ENCODE assay signal across 22 cellular contexts in genomic region chr9:98038958-98039357, GRCh38. TPM values are rescaled to one million over a fixed set of nuclear protein-coding genes. Genes with fewer than 3 reads are reported as not detected.
DNase-seq lines count a peak whose midpoint lies in the region; ATAC-seq, FAIRE-seq and TF ChIP-seq lines count a peak whose summit lies in the region.
"Had no signal": no experiment of that assay in that cellular context is flagged by ENCODE, and none has a peak within 500 bp of the region (broad histone marks: within the 10 kb centered on the region; RNA-seq: fewer than 3 reads in every experiment).

No MANE protein-coding gene starts in this region.

- H3K27ac ChIP-seq in HepG2 (ENCODE audit: extremely low read length, insufficient read depth, low read length) (no peak overlapping the region), right lobe of liver (no peak overlapping the region), GM23338 (ENCODE audit: low read depth) (no peak overlapping the region), Karpas-422 (ENCODE audit: low read length) (peak overlapping the region; percentile 93)
- H3K27ac ChIP-seq: cardiac muscle cell, pancreas, Peyer's patch had no signal

- no peak for FAIRE-seq in HepG2 (lab: Jason Lieb, UNC)
- FAIRE-seq: A204.1, pancreas had no signal

- no peaks in the 10 kb centered on the region for H3K36me3 Mint-ChIP-seq in GM23338 (ENCODE audit: low read depth)
- no peaks in the 10 kb centered on the region for H3K36me3 Mint-ChIP-seq in stimulated activated memory B cell treated with anti-CD40 and anti-IgM and Interleukin-4, amounts not matched to agents 10 μg/mL and 1 μg/mL and 100 μg/mL, for 72 hours
- H3K36me3 Mint-ChIP-seq: activated naive CD4-positive, alpha-beta T cell treated with anti-CD3 and anti-CD28 coated beads, Interleukin-2, amount 50 U/mL, for 72 hours; CD4-positive, alpha-beta memory T cell had no signal

- POLR2A ChIA-PET in HepG2 (lab: Yijun Ruan, JAX) = interaction anchor here (2.2 kb wide), 1 partner anchor 17 kb away, joined by 10 read pairs; the partner anchor contains the start of gene NANS

- no peaks in the 10 kb centered on the region for H3K79me2 ChIP-seq in HepG2 (ENCODE audit: insufficient read depth, low read length)
- no peaks in the 10 kb centered on the region for H3K79me2 ChIP-seq in GM23338 (replicated peaks; ENCODE audit: insufficient read depth)
- H3K79me2 ChIP-seq in Karpas-422 (ENCODE audit: low read length) = no peaks in the 10 kb centered on the region

- H3F3A ChIP-seq in GM23338 (replicated peaks; ENCODE audit: low read depth) = no peaks in the 10 kb centered on the region

- H3K4me3 ChIP-seq in HepG2 (replicated peaks in 1 of 3; ENCODE audit: insufficient read depth in 1 of 3, low read depth in 2 of 3, low read length in 3 of 3) (no peak overlapping the region), right lobe of liver (no peak overlapping the region), GM23338 (no peak overlapping the region), Karpas-422 (ENCODE audit: low read length) (peak overlapping the region; percentile 52)
- H3K4me3 ChIP-seq: cardiac muscle cell, mucosa of descending colon, pancreas, Peyer's patch had no signal

- peak overlapping the region; percentile 51 for H3K4me2 ChIP-seq in HepG2 (ENCODE audit: low read depth, low read length)
- no peak overlapping the region for H3K4me2 ChIP-seq in GM23338
- H3K4me2 ChIP-seq in Karpas-422 (ENCODE audit: low read depth, low read length, poor library complexity, severe bottlenecking) = peak overlapping the region; percentile 70

- no peak overlapping the region for H3K27ac Mint-ChIP-seq in GM23338
- H3K27ac Mint-ChIP-seq in stimulated activated memory B cell treated with anti-CD40 and anti-IgM and Interleukin-4, amounts not matched to agents 10 μg/mL and 1 μg/mL and 100 μg/mL, for 72 hours = no peak overlapping the region
- H3K27ac Mint-ChIP-seq: activated naive CD4-positive, alpha-beta T cell treated with anti-CD3 and anti-CD28 coated beads, Interleukin-2, amount 50 U/mL, for 72 hours had no signal

- CTCF ChIA-PET in HepG2 (lab: Yijun Ruan, JAX; ENCODE audit: low intra/inter-chr PET ratio, low total read pairs) = no interaction called here

- H3K27me3 ChIP-seq in HepG2 (ENCODE audit: control insufficient read depth in 1 of 2, insufficient read depth in 2 of 2, low read length in 2 of 2) (peaks cover 0 to 19% of the 10 kb centered on the region in 2 experiments; a peak in 3 of 5 replicates), right lobe of liver (no peaks in the 10 kb centered on the region), GM23338 (ENCODE audit: insufficient read depth) (no peaks in the 10 kb centered on the region), Karpas-422 (ENCODE audit: low read length) (no peaks in the 10 kb centered on the region)
- H3K27me3 ChIP-seq: cardiac muscle cell, pancreas, Peyer's patch had no signal

- TF ChIP-seq POLR2A in HepG2 (IDR thresholded peaks at IDR 0.05; ENCODE audit: insufficient read depth in 1 of 2, low read depth in 2 of 2, low read length in 2 of 2) = no peak
- no peak for TF ChIP-seq POLR2A in right lobe of liver (IDR thresholded peaks at IDR 0.05)

- peaks cover 13% of the 10 kb centered on the region for H3K27me3 Mint-ChIP-seq in GM23338 (ENCODE audit: insufficient read depth, low read depth, poor library complexity)
- H3K27me3 Mint-ChIP-seq in stimulated activated memory B cell treated with anti-CD40 and anti-IgM and Interleukin-4, amounts not matched to agents 10 μg/mL and 1 μg/mL and 100 μg/mL, for 72 hours = no peaks in the 10 kb centered on the region

- intact Hi-C loops in HepG2 (cut with micrococcal nuclease; ENCODE audit: unreplicated experiment) (no loop called here), right lobe of liver (cut with DNase I) (loop anchor here in 1 of 2 donors (10.0 kb wide), 1 partner anchor 114 kb away; the partner anchor contains the start of gene TRMO)

- H3K4me1 ChIP-seq in HepG2 (ENCODE audit: insufficient read depth, low read length) (peaks cover 30% of the 10 kb centered on the region), right lobe of liver (no peaks in the 10 kb centered on the region), GM23338 (ENCODE audit: insufficient read depth) (no peaks in the 10 kb centered on the region), Karpas-422 (ENCODE audit: low read length) (peaks cover 88% of the 10 kb centered on the region)
- H3K4me1 ChIP-seq: pancreas, Peyer's patch had no signal

- ATAC-seq in HepG2 (peak; percentile 28), right lobe of liver (no peak), GM23338 (no peak)
- ATAC-seq in stimulated activated memory B cell treated with anti-CD40 and anti-IgM and Interleukin-4, amounts not matched to agents 10 μg/mL and 1 μg/mL and 100 μg/mL, for 72 hours = peak; percentile 41
- no peak for ATAC-seq in stimulated activated naive CD8-positive, alpha-beta T cell treated with anti-CD3 and anti-CD28 coated beads, Interleukin-15, Interleukin-2, amounts not matched to agents 100 U/mL and 50 U/mL, for 24 hours
- ATAC-seq: activated naive CD4-positive, alpha-beta T cell treated with anti-CD3 and anti-CD28 coated beads, Interleukin-2, amount 50 U/mL, for 72 hours; pancreas had no signal

- H3K9me2 ChIP-seq in GM23338 (ENCODE audit: insufficient read depth) (no peaks in the 10 kb centered on the region), Karpas-422 (replicated peaks; ENCODE audit: insufficient read depth, low read length) (no peaks in the 10 kb centered on the region)

- H2AFZ ChIP-seq in HepG2 (ENCODE audit: low read length) (no peak overlapping the region), GM23338 (0 out of 2 replicates have a peak overlapping the region, but pooled peaks have one; percentile 32), Karpas-422 (ENCODE audit: low read length) (no peak overlapping the region)

- TF ChIP-seq CTCF in HepG2 (CRISPR knock-in tag; IDR thresholded peaks at IDR 0.05) (no peak), right lobe of liver (IDR thresholded peaks at IDR 0.05) (no peak), GM23338 (conservative IDR thresholded peaks at IDR 0.05; ENCODE audit: low read depth in 2 of 2) (no peak)

- no peak for DNase-seq in HepG2 (ENCODE audit: low spot score)
- DNase-seq in right lobe of liver = no peak
- no peak for DNase-seq in GM23338 (ENCODE audit: low spot score)
- peak; percentile 92 for DNase-seq in Karpas-422
- no peak for DNase-seq in occipital lobe (lab: John Stamatoyannopoulos, UW)
- no peak for DNase-seq in stimulated activated naive CD8-positive, alpha-beta T cell treated with anti-CD3 and anti-CD28 coated beads, Interleukin-15, Interleukin-2, amounts not matched to agents 100 U/mL and 50 U/mL, for 24 hours
- no peak for DNase-seq in KBM-7
- DNase-seq: activated CD8-positive, alpha-beta memory T cell treated with anti-CD3 and anti-CD28 coated beads, Interleukin-2, amount 50 U/mL, for 48 hours; CD4-positive, alpha-beta memory T cell; EL; foreskin melanocyte; mucosa of descending colon; NCI-H1436; NCI-H510A treated with DMSO at 0.1 percent for 48 hours; pancreas; stimulated activated CD4-positive, alpha-beta T cell treated with anti-CD3 and anti-CD28 coated beads, Interleukin-12 subunit alpha, Interleukin-12 subunit beta, amount 100 ng/mL, for 4 hours; T-helper 1 cell had no signal

- no TSS peak for BruUV-seq in HepG2 (replicated peaks; lab: Mats Ljungman, UMichigan)

- WGBS in HepG2 (ENCODE audit: low lambda C conversion rate) = 28% methylated on average over 8 of the region's 8 CpGs
- 68% methylated on average over 3 of the region's 8 CpGs for WGBS in right lobe of liver (ENCODE audit: insufficient coverage, low coverage, low lambda C conversion rate, missing lambda C conversion rate)

- in situ Hi-C loops in HepG2 (cut with HindIII; ENCODE audit: extremely low pct_ligation_motif_present, low pct_unique_long_range_greater_than_20kb) = loop anchor here (10.0 kb wide), 1 partner anchor 114 kb away; the partner anchor contains the start of gene TRMO
- in situ Hi-C loops in KBM-7 (cut with MboI; ENCODE audit: low pct_unique_long_range_greater_than_20kb, low sequenced_read_pairs) = no loop called here

- no peaks in the 10 kb centered on the region for H3K9me3 Mint-ChIP-seq in GM23338
- H3K9me3 Mint-ChIP-seq in stimulated activated memory B cell treated with anti-CD40 and anti-IgM and Interleukin-4, amounts not matched to agents 10 μg/mL and 1 μg/mL and 100 μg/mL, for 72 hours = no peaks in the 10 kb centered on the region
- H3K9me3 Mint-ChIP-seq: activated naive CD4-positive, alpha-beta T cell treated with anti-CD3 and anti-CD28 coated beads, Interleukin-2, amount 50 U/mL, for 72 hours; CD4-positive, alpha-beta memory T cell had no signal

- H4K20me1 ChIP-seq in HepG2 (ENCODE audit: insufficient read depth, low read length) = no peaks in the 10 kb centered on the region
- no peaks in the 10 kb centered on the region for H4K20me1 ChIP-seq in GM23338 (replicated peaks; ENCODE audit: insufficient read depth)
- no peaks in the 10 kb centered on the region for H4K20me1 ChIP-seq in Karpas-422 (ENCODE audit: insufficient read depth, low read depth, low read length)

- TF ChIP-seq EP300 in HepG2 (IDR thresholded peaks at IDR 0.05; ENCODE audit: low read depth in 2 of 2, low read length in 2 of 2) (no peak), HepG2 (CRISPR knock-in tag; IDR thresholded peaks at IDR 0.05; ENCODE audit: borderline replicate concordance) (no peak)

- H3K9me3 ChIP-seq in HepG2 (ENCODE audit: low read length) = no peaks in the 10 kb centered on the region
- no peaks in the 10 kb centered on the region for H3K9me3 ChIP-seq in right lobe of liver
- H3K9me3 ChIP-seq in Karpas-422 (ENCODE audit: low read length) = no peaks in the 10 kb centered on the region
- H3K9me3 ChIP-seq: mucosa of descending colon, pancreas, Peyer's patch had no signal

- H3K36me3 ChIP-seq in HepG2 (replicated peaks in 1 of 2; ENCODE audit: control insufficient read depth in 1 of 2, insufficient read depth in 2 of 2, low read length in 2 of 2) (no peaks in the 10 kb centered on the region), right lobe of liver (no peaks in the 10 kb centered on the region), GM23338 (ENCODE audit: insufficient read depth) (no peaks in the 10 kb centered on the region), Karpas-422 (ENCODE audit: insufficient read depth, low read length) (no peaks in the 10 kb centered on the region)
- H3K36me3 ChIP-seq: cardiac muscle cell, pancreas, Peyer's patch had no signal

- H3K4me1 Mint-ChIP-seq in GM23338 = peaks cover 8% of the 10 kb centered on the region; the same call in 2 of the 3 replicates
- peaks cover 57% of the 10 kb centered on the region for H3K4me1 Mint-ChIP-seq in stimulated activated memory B cell treated with anti-CD40 and anti-IgM and Interleukin-4, amounts not matched to agents 10 μg/mL and 1 μg/mL and 100 μg/mL, for 72 hours

- no peak overlapping the region for H3K4me3 Mint-ChIP-seq in GM23338
- peak overlapping the region; percentile 40 for H3K4me3 Mint-ChIP-seq in stimulated activated memory B cell treated with anti-CD40 and anti-IgM and Interleukin-4, amounts not matched to agents 10 μg/mL and 1 μg/mL and 100 μg/mL, for 72 hours
- H3K4me3 Mint-ChIP-seq: CD4-positive, alpha-beta memory T cell had no signal

- TF ChIP-seq RAD21 in HepG2 (CRISPR knock-in tag; IDR thresholded peaks at IDR 0.05) = no peak

- H3K9ac ChIP-seq in HepG2 (ENCODE audit: insufficient read depth, low read depth, low read length) = no peak overlapping the region
- H3K9ac ChIP-seq in Karpas-422 (ENCODE audit: low read length) = peak overlapping the region; percentile 60

RNA-seq across cellular contexts. Expression of gene NANS, which starts 17.6 kb away (rescaled TPM):
- total RNA-seq in HepG2 (2016; rRNA removed; fragmentation: Illumina TruSeq; extraction: Trizol) (203 and 266 TPM in 2 replicates), right lobe of liver (10 to 100 TPM; 16.4 to 43.2 (median 30.2) TPM), occipital lobe (20.9 TPM)
- 49.6 and 52.9 TPM in 2 replicates for total RNA-seq in HepG2 (2016; cell fraction: cytosol; rRNA removed; fragmentation: Illumina TruSeq; extraction: Trizol; ENCODE audit: low read depth)
- total RNA-seq in HepG2 (2016; cell fraction: insoluble cytoplasmic fraction; rRNA removed; fragmentation: Illumina TruSeq; extraction: Trizol) = 208 and 294 TPM in 2 replicates
- 63.3 and 63.6 TPM in 2 replicates for total RNA-seq in HepG2 (2016; cell fraction: membrane; rRNA removed; fragmentation: Illumina TruSeq; extraction: Trizol)
- total RNA-seq in HepG2 (2016; cell fraction: nucleus; rRNA removed; fragmentation: Illumina TruSeq; extraction: Trizol) = 77.5 and 79.4 TPM in 2 replicates
- polyA plus RNA-seq in HepG2 (2011; rRNA removed) (80.9 and 86.9 TPM in 2 replicates), GM23338 (2016; fragmentation: Nextera tagmentation; extraction: Ambion mirVana) (72.8 and 77.4 TPM in 2 replicates)
- 105 and 118 TPM in 2 replicates for polyA plus RNA-seq in HepG2 (2011; cell fraction: cytosol; rRNA removed)
- 34.7 and 37.4 TPM in 2 replicates for polyA plus RNA-seq in HepG2 (2011; cell fraction: nucleus; rRNA removed)
- polyA plus RNA-seq in HepG2 (2012) = 84.8 and 103 TPM in 2 replicates
- 42.6 and 48.8 TPM in 2 replicates for polyA plus RNA-seq in HepG2 (2016; cell fraction: cytosol; fragmentation: Illumina TruSeq; extraction: Trizol; ENCODE audit: low read depth)
- 258 and 291 TPM in 2 replicates for polyA plus RNA-seq in HepG2 (2016; cell fraction: insoluble cytoplasmic fraction; fragmentation: Illumina TruSeq; extraction: Trizol; ENCODE audit: low read depth)
- 45.4 and 47.4 TPM in 2 replicates for polyA plus RNA-seq in HepG2 (2016; cell fraction: membrane; fragmentation: Illumina TruSeq; extraction: Trizol; ENCODE audit: low read depth)
- polyA plus RNA-seq in HepG2 (2016; cell fraction: nucleus; fragmentation: Illumina TruSeq; extraction: Trizol; ENCODE audit: insufficient read depth, low read depth) = 98.0 and 99.6 TPM in 2 replicates
- 77.2 and 87.3 TPM in 2 replicates for polyA minus RNA-seq in HepG2 (2011; rRNA and poly(A)+ RNA removed; ENCODE audit: low replicate concordance)
- polyA minus RNA-seq in HepG2 (2011; cell fraction: cytosol; rRNA and poly(A)+ RNA removed) = 32.7 and 40.5 TPM in 2 replicates
- polyA minus RNA-seq in HepG2 (2011; cell fraction: nucleus; rRNA and poly(A)+ RNA removed) = 42.8 and 50.6 TPM in 2 replicates
- 67.3 and 68.6 TPM in 2 replicates for total RNA-seq in GM23338 (2014; rRNA removed; shearing (Covaris generic))
- total RNA-seq in Karpas-422 (2014; rRNA removed; shearing (Covaris generic); ENCODE audit: low replicate concordance) = 77.9 and 135 TPM in 2 replicates

RNA-seq across cellular contexts. Expression of gene ANP32B, which starts 55.8 kb away (rescaled TPM):
- total RNA-seq in HepG2 (2016; rRNA removed; fragmentation: Illumina TruSeq; extraction: Trizol) (22.1 and 67.0 TPM in 2 replicates), right lobe of liver (10 to 100 TPM in 5 of 6 experiments, 1 to 10 TPM in 1; 8.2 to 38.0 (median 30.6) TPM), occipital lobe (3.9 TPM)
- total RNA-seq in HepG2 (2016; cell fraction: cytosol; rRNA removed; fragmentation: Illumina TruSeq; extraction: Trizol; ENCODE audit: low read depth) = 19.9 and 21.3 TPM in 2 replicates
- 20.8 and 59.2 TPM in 2 replicates for total RNA-seq in HepG2 (2016; cell fraction: insoluble cytoplasmic fraction; rRNA removed; fragmentation: Illumina TruSeq; extraction: Trizol)
- 40.3 and 40.9 TPM in 2 replicates for total RNA-seq in HepG2 (2016; cell fraction: membrane; rRNA removed; fragmentation: Illumina TruSeq; extraction: Trizol)
- total RNA-seq in HepG2 (2016; cell fraction: nucleus; rRNA removed; fragmentation: Illumina TruSeq; extraction: Trizol) = 43.6 and 45.8 TPM in 2 replicates
- polyA plus RNA-seq in HepG2 (2011; rRNA removed) (30.3 and 37.5 TPM in 2 replicates), GM23338 (2016; fragmentation: Nextera tagmentation; extraction: Ambion mirVana) (114 and 117 TPM in 2 replicates)
- polyA plus RNA-seq in HepG2 (2011; cell fraction: cytosol; rRNA removed) = 14.5 and 21.7 TPM in 2 replicates
- 9.4 and 15.4 TPM in 2 replicates for polyA plus RNA-seq in HepG2 (2011; cell fraction: nucleus; rRNA removed)
- polyA plus RNA-seq in HepG2 (2012) = 239 and 295 TPM in 2 replicates
- polyA plus RNA-seq in HepG2 (2016; cell fraction: cytosol; fragmentation: Illumina TruSeq; extraction: Trizol; ENCODE audit: low read depth) = 128 and 145 TPM in 2 replicates
- polyA plus RNA-seq in HepG2 (2016; cell fraction: insoluble cytoplasmic fraction; fragmentation: Illumina TruSeq; extraction: Trizol; ENCODE audit: low read depth) = 375 and 395 TPM in 2 replicates
- polyA plus RNA-seq in HepG2 (2016; cell fraction: membrane; fragmentation: Illumina TruSeq; extraction: Trizol; ENCODE audit: low read depth) = 226 and 237 TPM in 2 replicates
- polyA plus RNA-seq in HepG2 (2016; cell fraction: nucleus; fragmentation: Illumina TruSeq; extraction: Trizol; ENCODE audit: insufficient read depth, low read depth) = 223 and 239 TPM in 2 replicates
- polyA minus RNA-seq in HepG2 (2011; rRNA and poly(A)+ RNA removed; ENCODE audit: low replicate concordance) = 10.5 and 18.2 TPM in 2 replicates
- 36.3 and 51.7 TPM in 2 replicates for polyA minus RNA-seq in HepG2 (2011; cell fraction: cytosol; rRNA and poly(A)+ RNA removed)
- 39.5 and 51.6 TPM in 2 replicates for polyA minus RNA-seq in HepG2 (2011; cell fraction: nucleus; rRNA and poly(A)+ RNA removed)
- total RNA-seq in GM23338 (2014; rRNA removed; shearing (Covaris generic)) = 13.1 and 21.0 TPM in 2 replicates
- 29.1 and 76.3 TPM in 2 replicates for total RNA-seq in Karpas-422 (2014; rRNA removed; shearing (Covaris generic); ENCODE audit: low replicate concordance)

Comparison
In these comparisons a context has a peak if more than half of its experiments do, and no peak if none do; other contexts are left out.
1. ATAC-seq: peak in HepG2 (single experiment) and stimulated activated memory B cell treated with anti-CD40 and anti-IgM and Interleukin-4, amounts not matched to agents 10 μg/mL and 1 μg/mL and 100 μg/mL, for 72 hours (single experiment); none in right lobe of liver (0 of 4), GM23338 (single experiment) and stimulated activated naive CD8-positive, alpha-beta T cell treated with anti-CD3 and anti-CD28 coated beads, Interleukin-15, Interleukin-2, amounts not matched to agents 100 U/mL and 50 U/mL, for 24 hours (single experiment).